ENCODE assay signal across 8 cellular contexts in genomic region chr11:128302425-128303186, GRCh38.
DNase-seq lines count a peak whose midpoint lies in the region; ATAC-seq and TF ChIP-seq lines count a peak whose summit lies in the region.

No MANE protein-coding gene starts in this region.

- H3K27me3 ChIP-seq in testis (no peaks in the 10 kb centered on the region), esophagus muscularis mucosa (no peaks in the 10 kb centered on the region)

- 86 to 90% methylated on average over 7 of the region's 7 CpGs for WGBS in testis, 2 donors
- WGBS in esophagus muscularis mucosa = 92% methylated on average over 7 of the region's 7 CpGs

- no peak overlapping the region for H3K27ac ChIP-seq in testis
- no peak overlapping the region for H3K27ac ChIP-seq in esophagus muscularis mucosa (replicated peaks in 1 of 4)

- DNase-seq in stimulated activated CD4-positive, alpha-beta T cell treated with anti-CD3 and anti-CD28 coated beads, Interleukin-15, amount 100 ng/mL, for 24 hours = peak; percentile 66
- no peak for DNase-seq in stimulated activated CD4-positive, alpha-beta T cell treated with anti-CD3 and anti-CD28 coated beads, Interleukin-2, amount 100 ng/mL, for 48 hours
- peak; percentile 67 for DNase-seq in activated CD4-positive, alpha-beta T cell treated with anti-CD3 and anti-CD28 coated beads for 48 hours
- DNase-seq in myocyte (ENCODE audit: low read depth) (peak; percentile 27), testis (no peak), esophagus muscularis mucosa (ENCODE audit: extremely low spot score) (no peak), NCI-H1417 treated with DMSO at 0.1 percent for 48 hours (lab: John Stamatoyannopoulos, UW) (no peak)

- peak; percentile 90 for ATAC-seq in HG03139 (IDR thresholded peaks at IDR 0.05; ENCODE audit: unreplicated experiment)

- H3K4me1 ChIP-seq in testis (no peaks in the 10 kb centered on the region), esophagus muscularis mucosa (peaks cover 16 to 25% (median 19%) of the 10 kb centered on the region in 4 donors)

- no peak for TF ChIP-seq EP300 in esophagus muscularis mucosa (IDR thresholded peaks at IDR 0.05)

- TF ChIP-seq CTCF in testis (IDR thresholded peaks at IDR 0.05) (no peak), esophagus muscularis mucosa (IDR thresholded peaks at IDR 0.05) (no peak)

- H3K9me3 ChIP-seq in testis (no peaks in the 10 kb centered on the region), esophagus muscularis mucosa (no peaks in the 10 kb centered on the region)

- intact Hi-C loops in testis (cut with DNase I; ENCODE audit: low total_unique reads) = no loop called here
- intact Hi-C loops in esophagus muscularis mucosa (cut with DNase I) = no loop called here

- no peak overlapping the region for H3K4me3 ChIP-seq in testis
- no peak overlapping the region for H3K4me3 ChIP-seq in esophagus muscularis mucosa

- TF ChIP-seq POLR2A in testis (IDR thresholded peaks at IDR 0.05) (no peak), esophagus muscularis mucosa (IDR thresholded peaks at IDR 0.05; ENCODE audit: low read depth) (no peak)

- H3K36me3 ChIP-seq in testis (ENCODE audit: low read depth, missing control alignments) = no peaks in the 10 kb centered on the region
- no peaks in the 10 kb centered on the region for H3K36me3 ChIP-seq in esophagus muscularis mucosa

Comparison
In these comparisons a context has a peak if more than half of its experiments do, and no peak if none do; other contexts are left out.
1. DNase-seq: peak in stimulated activated CD4-positive, alpha-beta T cell treated with anti-CD3 and anti-CD28 coated beads, Interleukin-15, amount 100 ng/mL, for 24 hours (single experiment), activated CD4-positive, alpha-beta T cell treated with anti-CD3 and anti-CD28 coated beads for 48 hours (single experiment) and myocyte (single experiment); none in stimulated activated CD4-positive, alpha-beta T cell treated with anti-CD3 and anti-CD28 coated beads, Interleukin-2, amount 100 ng/mL, for 48 hours (0 of 2), testis (single experiment), esophagus muscularis mucosa (single experiment) and NCI-H1417 treated with DMSO at 0.1 percent for 48 hours (single experiment).